Comparison of ENCODE assay signal across 29 cellular contexts in the genomic region with DNA sequence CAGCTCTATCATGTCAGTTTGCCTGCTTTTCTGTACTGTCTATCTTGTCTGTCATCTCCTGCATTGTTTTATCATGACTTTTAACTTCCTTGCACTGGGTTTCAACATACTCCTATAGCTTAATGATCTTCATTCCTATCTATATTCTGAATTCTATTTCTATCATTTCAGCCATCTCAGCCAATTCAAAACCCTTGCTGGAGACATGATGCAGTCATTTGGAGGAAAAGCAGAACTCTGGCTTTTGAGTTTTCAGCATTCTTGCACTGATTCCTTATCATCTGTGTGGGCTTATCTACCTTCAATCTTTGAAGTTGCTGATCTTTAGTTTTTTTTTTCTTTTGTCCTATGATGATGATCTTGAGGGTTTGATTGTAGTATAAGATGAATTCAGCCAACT.
DNase-seq lines count a peak whose midpoint lies in the region; ATAC-seq and TF ChIP-seq lines count a peak whose summit lies in the region.
"Had no signal": no experiment of that assay in that cellular context is flagged by ENCODE, and none has a peak within 500 bp of the region (broad histone marks: within the 10 kb centered on the region; RNA-seq: fewer than 3 reads in every experiment).

No MANE protein-coding gene starts in this region.

- H2BK120ac ChIP-seq in trophoblast cell (ENCODE audit: insufficient read depth, low read length, poor library complexity) = no peak overlapping the region

- POLR2A ChIA-PET in SK-N-SH (lab: Yijun Ruan, JAX) = no interaction called here

- H3K9me3 ChIP-seq in SK-N-SH (no peaks in the 10 kb centered on the region), trophoblast cell (ENCODE audit: insufficient read depth, low read depth, low read length) (no peaks in the 10 kb centered on the region)
- H3K9me3 ChIP-seq: A549, BE2C, BLaER1, Caco-2 had no signal

- TF ChIP-seq RAD21 in SK-N-SH (IDR thresholded peaks at IDR 0.05; ENCODE audit: low read length) = no peak

- H3K4ac ChIP-seq in trophoblast cell (ENCODE audit: low read depth, low read length) = no peak overlapping the region

- H4K20me1 ChIP-seq in SK-N-SH (ENCODE audit: insufficient read depth) = no peaks in the 10 kb centered on the region
- H4K20me1 ChIP-seq: BLaER1; BLaER1 treated with 17β-estradiol and CSF1 and Interleukin-3, amounts not matched to agents 10 nM and 100 nM had no signal

- H3K14ac ChIP-seq in trophoblast cell (ENCODE audit: low read length) = no peak overlapping the region

- H3K4me1 ChIP-seq in SK-N-SH (ENCODE audit: control insufficient read depth in 1 of 2, insufficient read depth in 2 of 2, low read depth in 1 of 2, low read length in 1 of 2) (no peaks in the 10 kb centered on the region), trophoblast cell (ENCODE audit: control insufficient read depth in 1 of 2, insufficient read depth in 2 of 2, low read length in 2 of 2) (peaks cover 3 to 4% of the 10 kb centered on the region in 2 experiments)
- H3K4me1 ChIP-seq: A549; BE2C; BLaER1; BLaER1 treated with 17β-estradiol and CSF1 and Interleukin-3, amounts not matched to agents 10 nM and 100 nM had no signal

- CTCF ChIA-PET in SK-N-SH (lab: Yijun Ruan, JAX) = no interaction called here

- ATAC-seq in SK-N-SH treated with all-trans-retinoic acid at 6 μM for 48 hours (no peak), GM18909 (IDR thresholded peaks at IDR 0.05; ENCODE audit: poor library complexity, unreplicated experiment) (no peak)
- ATAC-seq: A549; CD8-positive, alpha-beta T cell had no signal

- no peak overlapping the region for H3K9ac ChIP-seq in SK-N-SH
- no peak overlapping the region for H3K9ac ChIP-seq in trophoblast cell (ENCODE audit: low read length)
- H3K9ac ChIP-seq: BLaER1; BLaER1 treated with 17β-estradiol and CSF1 and Interleukin-3, amounts not matched to agents 10 nM and 100 nM had no signal

- H3K79me1 ChIP-seq in trophoblast cell (ENCODE audit: low read length) = peaks cover 3% of the 10 kb centered on the region

- DNase-seq in SK-N-SH = no peak
- DNase-seq in trophoblast cell = peak; percentile 50 to 91
- DNase-seq: 8988T; ACHN; AML-193; BE2C; C1 segment of cervical spinal cord; Caco-2; Calu3; CD4-positive, alpha-beta memory T cell; CD4-positive, alpha-beta T cell; CD4-positive, CD25-positive, alpha-beta regulatory T cell; CD8-positive, alpha-beta memory T cell; CD8-positive, alpha-beta T cell; COR-L47; DMS 273 treated with DMSO at 0.1 percent for 48 hours; DMS153; DMS53; DMS79; DMS79 treated with DMSO at 0.1 percent for 48 hours; DND-41; EL had no signal

- TF ChIP-seq CTCF in SK-N-SH (IDR thresholded peaks at IDR 0.05) = no peak

- no peak overlapping the region for H2AK5ac ChIP-seq in trophoblast cell (ENCODE audit: low read length)

- H4K91ac ChIP-seq in trophoblast cell (ENCODE audit: low read depth, low read length) = no peak overlapping the region

- H3K27ac ChIP-seq in SK-N-SH (ENCODE audit: low read depth in 2 of 2, low read length in 1 of 2) = no peak overlapping the region
- no peak overlapping the region for H3K27ac ChIP-seq in trophoblast cell (ENCODE audit: low read depth, low read length)
- H3K27ac ChIP-seq: 22Rv1; A549; BLaER1; BLaER1 treated with 17β-estradiol and CSF1 and Interleukin-3, amounts not matched to agents 10 nM and 100 nM; C4-2B had no signal

- H2BK5ac ChIP-seq in trophoblast cell (ENCODE audit: low read depth, low read length, poor library complexity) = no peak overlapping the region

- no peak overlapping the region for H4K8ac ChIP-seq in trophoblast cell (ENCODE audit: low read depth, low read length)

- H3K79me2 ChIP-seq in SK-N-SH (ENCODE audit: insufficient read depth) (no peaks in the 10 kb centered on the region), trophoblast cell (ENCODE audit: control insufficient read depth, insufficient read depth, low read length, poor library complexity) (peaks cover 2% of the 10 kb centered on the region)

- no peaks in the 10 kb centered on the region for H3K36me3 ChIP-seq in SK-N-SH (replicated peaks in 1 of 2; ENCODE audit: control insufficient read depth in 1 of 2, insufficient read depth in 2 of 2, low read length in 1 of 2)
- no peaks in the 10 kb centered on the region for H3K36me3 ChIP-seq in trophoblast cell (ENCODE audit: control insufficient read depth in 1 of 2, insufficient read depth in 2 of 2, low read length in 2 of 2)
- H3K36me3 ChIP-seq: BE2C; BLaER1; BLaER1 treated with 17β-estradiol and CSF1 and Interleukin-3, amounts not matched to agents 10 nM and 100 nM had no signal

- H2BK12ac ChIP-seq in trophoblast cell (ENCODE audit: low read length) = no peak overlapping the region

- H3K27me3 ChIP-seq in SK-N-SH (ENCODE audit: insufficient read depth) (no peaks in the 10 kb centered on the region), trophoblast cell (ENCODE audit: insufficient read depth, low read length) (no peaks in the 10 kb centered on the region)
- H3K27me3 ChIP-seq: BE2C; BLaER1; BLaER1 treated with 17β-estradiol and CSF1 and Interleukin-3, amounts not matched to agents 10 nM and 100 nM had no signal

- H3F3A ChIP-seq in SK-N-SH (replicated peaks; ENCODE audit: insufficient read depth) = no peaks in the 10 kb centered on the region

- no peak overlapping the region for H3K4me3 ChIP-seq in SK-N-SH (ENCODE audit: low read depth in 2 of 2, low read length in 1 of 2)
- H3K4me3 ChIP-seq in trophoblast cell (ENCODE audit: low read depth, low read length) = no peak overlapping the region
- H3K4me3 ChIP-seq: A549; BLaER1; BLaER1 treated with 17β-estradiol and CSF1 and Interleukin-3, amounts not matched to agents 10 nM and 100 nM had no signal

- H3K18ac ChIP-seq in trophoblast cell (ENCODE audit: low read length) = no peak overlapping the region

- H4K12ac ChIP-seq in trophoblast cell (ENCODE audit: low read depth, low read length) = no peak overlapping the region

- no peak overlapping the region for H3K4me2 ChIP-seq in SK-N-SH
- H3K4me2 ChIP-seq in trophoblast cell (ENCODE audit: low read length) = no peak overlapping the region
- H3K4me2 ChIP-seq: A549; BLaER1; BLaER1 treated with 17β-estradiol and CSF1 and Interleukin-3, amounts not matched to agents 10 nM and 100 nM had no signal

- H2AFZ ChIP-seq in SK-N-SH (ENCODE audit: low read depth) = no peak overlapping the region
- H2AFZ ChIP-seq in trophoblast cell (ENCODE audit: insufficient read depth, low read length, poor library complexity) = no peak overlapping the region

- H3K23ac ChIP-seq in trophoblast cell (ENCODE audit: low read length) = no peak overlapping the region

- no peak for TF ChIP-seq EP300 in SK-N-SH (IDR thresholded peaks at IDR 0.05; ENCODE audit: borderline replicate concordance in 1 of 2, low read depth in 1 of 2, low read length in 1 of 2)

- H3K9me2 ChIP-seq in SK-N-SH = no peaks in the 10 kb centered on the region

TF ChIP-seq in SK-N-SH treated with all-trans-retinoic acid at 6 μM for 48 hours, 23 proteins besides CTCF, POLR2A, EP300 and RAD21:
- TF ChIP-seq ISL1 (CRISPR knock-in tag; IDR thresholded peaks at IDR 0.05) = 0 out of 2 replicates have a peak, but pooled peaks have one; percentile 21
- TF ChIP-seq GLIS3 (CRISPR knock-in tag; IDR thresholded peaks at IDR 0.05) = no peak

TF ChIP-seq in SK-N-SH, 30 proteins besides CTCF, POLR2A, EP300 and RAD21:
- TF ChIP-seq POLR2AphosphoS5 (IDR thresholded peaks at IDR 0.05; ENCODE audit: low read depth, low read length) = no peak
- no peak for TF ChIP-seq GABPA (IDR thresholded peaks at IDR 0.05; ENCODE audit: low read depth)
- TF ChIP-seq NFIC (IDR thresholded peaks at IDR 0.05; ENCODE audit: borderline replicate concordance) = no peak
- TF ChIP-seq CHD2 (IDR thresholded peaks at IDR 0.05; ENCODE audit: low read length, partially characterized antibody) = no peak
TF ChIP-seq in SK-N-SH: peak in this region for 0.
